ENCODE assay signal across 17 cellular contexts in genomic region chr12:109510196-109510595, GRCh38.
"Had no signal": no experiment of that assay in that cellular context is flagged by ENCODE, and none has a peak within 500 bp of the region (broad histone marks: within the 10 kb centered on the region; RNA-seq: fewer than 3 reads in every experiment).

No MANE protein-coding gene starts in this region.

- H3K9me3 Mint-ChIP-seq: activated CD4-positive, alpha-beta T cell treated with anti-CD3 and anti-CD28 coated beads, Interleukin-2, amount 10 ng/mL, durations not matched to agents 7 days and 5 days; activated naive CD8-positive, alpha-beta T cell treated with anti-CD3 and anti-CD28 coated beads, Interleukin-2, amount 50 U/mL, for 24 hours; naive B cell; stimulated activated memory B cell treated with anti-CD40 and anti-IgM and Interleukin-4, amounts not matched to agents 10 μg/mL and 1 μg/mL and 100 μg/mL, for 72 hours had no signal

- H3K27me3 ChIP-seq: gastrocnemius medialis, transverse colon had no signal

- H3K4me1 ChIP-seq: gastrocnemius medialis, parathyroid adenoma, transverse colon had no signal

- H3K27ac ChIP-seq: gastrocnemius medialis, lower lobe of right lung, parathyroid adenoma, skin epidermis, transverse colon had no signal

- DNase-seq: activated CD4-positive, alpha-beta T cell treated with anti-CD3 and anti-CD28 coated beads, Interleukin-2, amount 10 ng/mL, durations not matched to agents 7 days and 5 days; activated CD4-positive, CD25-positive, alpha-beta regulatory T cell; activated CD8-positive, alpha-beta memory T cell treated with anti-CD3 and anti-CD28 coated beads for 24 hours; activated naive CD4-positive, alpha-beta T cell treated with Interleukin-2 at 50 U/mL for 16 hours; activated naive CD8-positive, alpha-beta T cell treated with anti-CD3 and anti-CD28 coated beads, Interleukin-2, amount 50 U/mL, for 24 hours; caudate nucleus; cortex of kidney; effector CD8-positive, alpha-beta T cell; gastrocnemius medialis; lower lobe of right lung; midbrain; naive B cell; T-helper 2 cell; transverse colon had no signal

- H3K9ac ChIP-seq: parathyroid adenoma had no signal

- H3K4me3 Mint-ChIP-seq: activated CD4-positive, alpha-beta T cell treated with anti-CD3 and anti-CD28 coated beads, Interleukin-2, amount 10 ng/mL, durations not matched to agents 7 days and 5 days; activated naive CD8-positive, alpha-beta T cell treated with anti-CD3 and anti-CD28 coated beads, Interleukin-2, amount 50 U/mL, for 24 hours; naive B cell; stimulated activated memory B cell treated with anti-CD40 and anti-IgM and Interleukin-4, amounts not matched to agents 10 μg/mL and 1 μg/mL and 100 μg/mL, for 72 hours had no signal

- H3K4me3 ChIP-seq: gastrocnemius medialis, lower lobe of right lung, skin epidermis, transverse colon had no signal

- H3K27ac Mint-ChIP-seq: activated CD4-positive, alpha-beta T cell treated with anti-CD3 and anti-CD28 coated beads, Interleukin-2, amount 10 ng/mL, durations not matched to agents 7 days and 5 days; activated naive CD8-positive, alpha-beta T cell treated with anti-CD3 and anti-CD28 coated beads, Interleukin-2, amount 50 U/mL, for 24 hours; naive B cell; stimulated activated memory B cell treated with anti-CD40 and anti-IgM and Interleukin-4, amounts not matched to agents 10 μg/mL and 1 μg/mL and 100 μg/mL, for 72 hours had no signal

- ATAC-seq: activated naive CD8-positive, alpha-beta T cell treated with anti-CD3 and anti-CD28 coated beads, Interleukin-2, amount 50 U/mL, for 24 hours; gastrocnemius medialis; lower lobe of right lung; stimulated activated memory B cell treated with anti-CD40 and anti-IgM and Interleukin-4, amounts not matched to agents 10 μg/mL and 1 μg/mL and 100 μg/mL, for 72 hours had no signal

- H3K9me3 ChIP-seq: gastrocnemius medialis, lower lobe of right lung, transverse colon had no signal

- H3K27me3 Mint-ChIP-seq: activated CD4-positive, alpha-beta T cell treated with anti-CD3 and anti-CD28 coated beads, Interleukin-2, amount 10 ng/mL, durations not matched to agents 7 days and 5 days; activated naive CD8-positive, alpha-beta T cell treated with anti-CD3 and anti-CD28 coated beads, Interleukin-2, amount 50 U/mL, for 24 hours; naive B cell; stimulated activated memory B cell treated with anti-CD40 and anti-IgM and Interleukin-4, amounts not matched to agents 10 μg/mL and 1 μg/mL and 100 μg/mL, for 72 hours had no signal

- H3K79me2 ChIP-seq: parathyroid adenoma had no signal

- H2AFZ ChIP-seq: parathyroid adenoma had no signal

- H3K4me1 Mint-ChIP-seq: activated naive CD8-positive, alpha-beta T cell treated with anti-CD3 and anti-CD28 coated beads, Interleukin-2, amount 50 U/mL, for 24 hours; stimulated activated memory B cell treated with anti-CD40 and anti-IgM and Interleukin-4, amounts not matched to agents 10 μg/mL and 1 μg/mL and 100 μg/mL, for 72 hours had no signal
